In the genomic region with DNA sequence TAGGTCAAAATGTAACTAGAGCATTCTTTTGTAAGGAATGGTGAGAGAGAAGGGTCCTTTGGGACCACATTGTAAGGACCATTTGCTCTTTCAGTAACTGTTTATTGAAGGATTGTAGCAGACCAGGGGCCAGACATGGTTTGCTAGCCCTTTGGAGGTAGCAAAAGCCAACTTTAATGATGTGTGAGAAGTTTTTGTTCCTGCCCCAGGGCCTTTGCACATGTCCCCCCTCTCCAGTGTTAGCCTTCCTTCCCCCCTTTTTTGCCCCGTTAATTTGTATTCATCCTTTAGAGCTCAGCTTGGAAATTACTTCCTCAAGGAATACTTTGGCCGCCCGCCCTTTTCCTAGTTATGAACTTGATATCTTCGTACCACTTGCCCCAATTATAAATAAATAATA, we compare ENCODE assay signal across 20 cellular contexts.
"Had no signal": no experiment of that assay in that cellular context is flagged by ENCODE, and none has a peak within 500 bp of the region (broad histone marks: within the 10 kb centered on the region; RNA-seq: fewer than 3 reads in every experiment).

No MANE protein-coding gene starts in this region.

- DNase-seq: activated CD4-positive, alpha-beta T cell treated with anti-CD3 and anti-CD28 coated beads, Interleukin-2, amount 10 ng/mL, durations not matched to agents 7 days and 5 days; activated CD4-positive, CD25-positive, alpha-beta regulatory T cell; activated CD8-positive, alpha-beta memory T cell treated with anti-CD3 and anti-CD28 coated beads for 24 hours; activated CD8-positive, alpha-beta memory T cell treated with anti-CD3 and anti-CD28 coated beads, Interleukin-2, amount 50 U/mL, for 48 hours; activated naive CD8-positive, alpha-beta T cell treated with anti-CD3 and anti-CD28 coated beads for 36 hours; amniotic stem cell; endodermal cell; foreskin fibroblast; hypothalamus; mammary epithelial cell; naive B cell; stimulated activated CD4-positive, alpha-beta T cell treated with anti-CD3 and anti-CD28 coated beads, Interleukin-12 subunit alpha, Interleukin-12 subunit beta, amount 100 ng/mL, for 4 hours; stimulated activated CD4-positive, alpha-beta T cell treated with anti-CD3 and anti-CD28 coated beads, Interleukin-1b, Interleukin-23, amount 100 ng/mL, for 48 hours; stimulated activated CD8-positive, alpha-beta memory T cell treated with anti-CD3 and anti-CD28 coated beads, Interleukin-4, amount 100 ng/mL, for 48 hours; stimulated activated naive CD4-positive, alpha-beta T cell; T-helper 1 cell; T1000 had no signal

- H3K27me3 ChIP-seq: cardiac muscle cell had no signal

- H3K27ac ChIP-seq: cardiac muscle cell, epithelial cell of prostate had no signal

- FAIRE-seq: keratinocyte had no signal

- H3K36me3 ChIP-seq: cardiac muscle cell had no signal

- H3K4me3 ChIP-seq: cardiac muscle cell had no signal
